ENCODE assay signal across 29 cellular contexts in the genomic region with DNA sequence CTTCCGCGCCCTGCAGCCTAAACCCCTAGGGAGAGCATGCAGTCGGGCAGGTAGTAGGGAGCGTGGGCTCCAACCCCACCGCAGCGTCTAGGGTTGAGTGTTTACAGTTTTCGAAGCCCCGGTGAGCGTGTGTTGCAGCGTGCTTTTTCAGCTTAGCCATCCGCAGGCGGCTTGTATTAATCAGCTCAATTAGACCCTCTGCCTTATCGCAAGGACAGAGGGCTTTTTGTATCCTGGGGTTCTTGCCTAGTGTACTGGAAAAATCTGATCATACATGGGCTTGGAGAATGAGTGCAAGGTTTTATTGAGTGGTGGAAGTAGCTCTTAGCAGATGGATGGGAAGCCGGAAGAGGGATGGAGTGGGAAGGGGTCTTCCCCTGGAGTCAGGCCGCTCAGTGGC.
"Had no signal": no experiment of that assay in that cellular context is flagged by ENCODE, and none has a peak within 500 bp of the region (broad histone marks: within the 10 kb centered on the region; RNA-seq: fewer than 3 reads in every experiment).

No MANE protein-coding gene starts in this region.

- H3K4me3 Mint-ChIP-seq: effector memory CD8-positive, alpha-beta T cell; mesothelial cell of epicardium; naive B cell; natural killer cell treated with Interleukin-12 subunit alpha and Interleukin-12 subunit beta and Interleukin-15 and Interleukin-18, amount 100 ng/mL, for 72 hours; neural crest cell; stimulated activated memory B cell treated with anti-CD40 and anti-IgM and Interleukin-4, amounts not matched to agents 10 μg/mL and 1 μg/mL and 100 μg/mL, for 72 hours; type B pancreatic cell had no signal

- H3K36me3 ChIP-seq: gastroesophageal sphincter, heart left ventricle, left lung, neutrophil, right atrium auricular region, tibial artery had no signal

- ATAC-seq: effector memory CD8-positive, alpha-beta T cell; gastroesophageal sphincter; heart left ventricle; left cardiac atrium; left lung; mucosa of descending colon; natural killer cell treated with Interleukin-12 subunit alpha and Interleukin-12 subunit beta and Interleukin-15 and Interleukin-18, amount 100 ng/mL, for 72 hours; sciatic nerve; stimulated activated memory B cell treated with anti-CD40 and anti-IgM and Interleukin-4, amounts not matched to agents 10 μg/mL and 1 μg/mL and 100 μg/mL, for 72 hours; stimulated activated naive CD8-positive, alpha-beta T cell treated with anti-CD3 and anti-CD28 coated beads, Interleukin-15, Interleukin-2, amounts not matched to agents 100 U/mL and 50 U/mL, for 24 hours had no signal

- DNase-seq: effector memory CD8-positive, alpha-beta T cell; foreskin fibroblast; heart left ventricle; left cardiac atrium; left lung; mesenchymal stem cell; mucosa of descending colon; naive B cell; stimulated activated CD4-positive, alpha-beta T cell treated with anti-CD3 and anti-CD28 coated beads, Interleukin-12 subunit alpha, Interleukin-12 subunit beta, amount 100 ng/mL, for 4 hours; stimulated activated CD4-positive, alpha-beta T cell treated with anti-CD3 and anti-CD28 coated beads, Interleukin-2, amount 100 ng/mL, for 24 hours; stimulated activated CD4-positive, alpha-beta T cell treated with anti-CD3 and anti-CD28 coated beads, Interleukin-4, amount 100 ng/mL, for 24 hours; stimulated activated naive CD8-positive, alpha-beta T cell treated with anti-CD3 and anti-CD28 coated beads, Interleukin-15, Interleukin-2, amounts not matched to agents 100 U/mL and 50 U/mL, for 24 hours; substantia nigra; testis; tibial artery had no signal

- H3K27me3 Mint-ChIP-seq: natural killer cell treated with Interleukin-12 subunit alpha and Interleukin-12 subunit beta and Interleukin-15 and Interleukin-18, amount 100 ng/mL, for 72 hours; type B pancreatic cell had no signal

- H3K4me1 ChIP-seq: gastroesophageal sphincter, heart left ventricle, left lung, parathyroid adenoma, right atrium auricular region, testis, tibial artery had no signal

- H3K9me3 Mint-ChIP-seq: effector memory CD8-positive, alpha-beta T cell; mesothelial cell of epicardium; naive B cell; natural killer cell treated with Interleukin-12 subunit alpha and Interleukin-12 subunit beta and Interleukin-15 and Interleukin-18, amount 100 ng/mL, for 72 hours; neural crest cell; stimulated activated memory B cell treated with anti-CD40 and anti-IgM and Interleukin-4, amounts not matched to agents 10 μg/mL and 1 μg/mL and 100 μg/mL, for 72 hours; type B pancreatic cell had no signal

- H3K79me2 ChIP-seq: hepatocyte, parathyroid adenoma had no signal

- H3K4me2 ChIP-seq: hepatocyte, smooth muscle cell had no signal

- H3K27ac Mint-ChIP-seq: effector memory CD8-positive, alpha-beta T cell; mesothelial cell of epicardium; natural killer cell treated with Interleukin-12 subunit alpha and Interleukin-12 subunit beta and Interleukin-15 and Interleukin-18, amount 100 ng/mL, for 72 hours; progenitor cell of endocrine pancreas; stimulated activated memory B cell treated with anti-CD40 and anti-IgM and Interleukin-4, amounts not matched to agents 10 μg/mL and 1 μg/mL and 100 μg/mL, for 72 hours; type B pancreatic cell had no signal

- H3K36me3 Mint-ChIP-seq: mesothelial cell of epicardium; naive B cell; natural killer cell treated with Interleukin-12 subunit alpha and Interleukin-12 subunit beta and Interleukin-15 and Interleukin-18, amount 100 ng/mL, for 72 hours; stimulated activated memory B cell treated with anti-CD40 and anti-IgM and Interleukin-4, amounts not matched to agents 10 μg/mL and 1 μg/mL and 100 μg/mL, for 72 hours; type B pancreatic cell had no signal

- H2AFZ ChIP-seq: hepatocyte, parathyroid adenoma had no signal

- H3K4me1 Mint-ChIP-seq: mesothelial cell of epicardium, naive B cell had no signal

- H3K27ac ChIP-seq: coronary artery, gastroesophageal sphincter, heart left ventricle, hepatocyte, left lung, neutrophil, parathyroid adenoma, right atrium auricular region, testis, tibial artery had no signal

- H3K4me3 ChIP-seq: coronary artery, gastroesophageal sphincter, heart left ventricle, hepatocyte, left lung, mucosa of descending colon, right atrium auricular region, smooth muscle cell, testis, tibial artery had no signal

- H3K27me3 ChIP-seq: gastroesophageal sphincter, hepatocyte, left lung, neutrophil, right atrium auricular region, testis, tibial artery had no signal
